10 cellular contexts compared by ENCODE assay signal in genomic region chr11:75767793-75768111, GRCh38. TPM values are rescaled to one million over a fixed set of nuclear protein-coding genes. Genes with fewer than 3 reads are reported as not detected.
DNase-seq lines count a peak whose midpoint lies in the region; ATAC-seq, FAIRE-seq and TF ChIP-seq lines count a peak whose summit lies in the region.
"Had no signal": no experiment of that assay in that cellular context is flagged by ENCODE, and none has a peak within 500 bp of the region (broad histone marks: within the 10 kb centered on the region; RNA-seq: fewer than 3 reads in every experiment).

No MANE protein-coding gene starts in this region.

- in situ Hi-C loops in K562 (cut with MboI), result no loop called here

- H3K4me2 ChIP-seq in K562 (ENCODE audit: insufficient read depth, low read length), result peak overlapping the region; percentile 74

- H3K4me3 ChIP-seq in K562 (peak overlapping the region; percentile 45; the same call in 1 of the 2 replicates), vagina (peak overlapping the region in 1 of 2 donors; percentile 49)

- H3K4me3 Mint-ChIP-seq in stimulated activated naive CD8-positive, alpha-beta T cell treated with anti-CD3 and anti-CD28 coated beads, Interleukin-15, Interleukin-2, amounts not matched to agents 100 ng/mL and 50 ng/mL, for 24 hours, result peak overlapping the region; percentile 70
- peak overlapping the region in 1 of 2 donors; percentile 83 for H3K4me3 Mint-ChIP-seq in stimulated activated naive CD8-positive, alpha-beta T cell treated with anti-CD3 and anti-CD28 coated beads, Interleukin-15, amount 100 ng/mL, for 72 hours
- H3K4me3 Mint-ChIP-seq in naive B cell, result peak overlapping the region; percentile 87 to 91 (median 89)

- no peak for ATAC-seq in stimulated activated naive CD8-positive, alpha-beta T cell treated with anti-CD3 and anti-CD28 coated beads, Interleukin-15, amount 100 ng/mL, for 72 hours
- ATAC-seq in K562, result no peak
- no peak for ATAC-seq in naive B cell (ENCODE audit: low read depth in 2 of 2)

- H3K9me3 ChIP-seq in K562 (replicated peaks; ENCODE audit: control insufficient read depth, insufficient read depth, low read depth, low read length) (no peaks in the 10 kb centered on the region), vagina (no peaks in the 10 kb centered on the region)
- H3K9me3 ChIP-seq: thyroid gland had no signal

- H4K20me1 ChIP-seq in K562 (replicated peaks; ENCODE audit: control insufficient read depth, insufficient read depth, low read length), result no peaks in the 10 kb centered on the region

- H2AFZ ChIP-seq in K562 (ENCODE audit: low read depth, low read length), result peak overlapping the region; percentile 98

- H3K9me1 ChIP-seq in K562 (ENCODE audit: control insufficient read depth, insufficient read depth, low read length), result no peaks in the 10 kb centered on the region

- no peaks in the 10 kb centered on the region for H3K36me3 Mint-ChIP-seq in stimulated activated naive CD8-positive, alpha-beta T cell treated with anti-CD3 and anti-CD28 coated beads, Interleukin-15, Interleukin-2, amounts not matched to agents 100 ng/mL and 50 ng/mL, for 24 hours (ENCODE audit: low read depth)
- no peaks in the 10 kb centered on the region for H3K36me3 Mint-ChIP-seq in naive B cell

- DNase-seq in stimulated activated naive CD8-positive, alpha-beta T cell treated with anti-CD3 and anti-CD28 coated beads, Interleukin-15, amount 100 ng/mL, for 72 hours, result no peak
- DNase-seq in K562 (ENCODE audit: extremely low read depth in 1 of 4, low spot score in 3 of 4), result no peak
- DNase-seq in naive B cell, result no peak
- DNase-seq in putamen (ENCODE audit: low spot score), result no peak
- no peak for DNase-seq in DMS153 treated with DMSO at 0.1 percent for 48 hours (lab: John Stamatoyannopoulos, UW; ENCODE audit: unreplicated experiment)
- no peak for DNase-seq in vagina (ENCODE audit: extremely low spot score in 2 of 2)
- DNase-seq in hippocampal formation (lab: John Stamatoyannopoulos, UW), result no peak
- DNase-seq: thyroid gland had no signal

- H3K9ac ChIP-seq in K562 (ENCODE audit: insufficient read depth in 1 of 2, low read depth in 2 of 2, low read length in 2 of 2), result 0 out of 4 replicates have a peak overlapping the region, but pooled peaks of 1 of the 2 experiments have one; percentile 63

- 17% methylated on average over 1 of the region's 1 CpG for WGBS in K562 (ENCODE audit: insufficient coverage, low coverage, missing lambda C conversion rate)

- no TSS peak for BruUV-seq in K562 (replicated peaks; lab: Mats Ljungman, UMichigan)

- H3K27me3 ChIP-seq in K562 (ENCODE audit: control insufficient read depth in 2 of 2, insufficient read depth in 2 of 2, low read length in 2 of 2) (peaks cover 7 to 10% of the 10 kb centered on the region in 2 experiments; a peak in 4 of 5 replicates), vagina (no peaks in the 10 kb centered on the region)
- H3K27me3 ChIP-seq: thyroid gland had no signal

- H3K4me1 Mint-ChIP-seq in stimulated activated naive CD8-positive, alpha-beta T cell treated with anti-CD3 and anti-CD28 coated beads, Interleukin-15, Interleukin-2, amounts not matched to agents 100 ng/mL and 50 ng/mL, for 24 hours (ENCODE audit: low read depth), result peaks cover 40% of the 10 kb centered on the region
- peaks cover 28% of the 10 kb centered on the region for H3K4me1 Mint-ChIP-seq in stimulated activated naive CD8-positive, alpha-beta T cell treated with anti-CD3 and anti-CD28 coated beads, Interleukin-15, amount 100 ng/mL, for 72 hours
- H3K4me1 Mint-ChIP-seq in naive B cell, result peaks cover 47 to 51% (median 47%) of the 10 kb centered on the region in 3 donors

- TF ChIP-seq RAD21 in K562 (CRISPR knock-in tag; conservative IDR thresholded peaks at IDR 0.05 in 1 of 2, IDR thresholded peaks at IDR 0.05 in 1 of 2), result peak in 1 of 2 experiments; percentile 32; a peak in 2 of 4 replicates

- TF ChIP-seq CTCF in K562 (IDR thresholded peaks at IDR 0.05 in 2 of 3, conservative IDR thresholded peaks at IDR 0.05 in 1 of 3; ENCODE audit: insufficient read depth in 2 of 3, low read depth in 1 of 3, low read length in 3 of 3) (no peak; a peak in 2 of 6 replicates), vagina (IDR thresholded peaks at IDR 0.05) (no peak)

- H3K79me2 ChIP-seq in K562 (ENCODE audit: control insufficient read depth, insufficient read depth, low read length), result no peaks in the 10 kb centered on the region

- H3K9me3 Mint-ChIP-seq in stimulated activated naive CD8-positive, alpha-beta T cell treated with anti-CD3 and anti-CD28 coated beads, Interleukin-15, Interleukin-2, amounts not matched to agents 100 ng/mL and 50 ng/mL, for 24 hours, result no peaks in the 10 kb centered on the region
- no peaks in the 10 kb centered on the region for H3K9me3 Mint-ChIP-seq in stimulated activated naive CD8-positive, alpha-beta T cell treated with anti-CD3 and anti-CD28 coated beads, Interleukin-15, amount 100 ng/mL, for 72 hours
- no peaks in the 10 kb centered on the region for H3K9me3 Mint-ChIP-seq in naive B cell

- H3K4me1 ChIP-seq in K562 (replicated peaks in 1 of 2; ENCODE audit: control insufficient read depth in 2 of 2, insufficient read depth in 2 of 2, low read length in 2 of 2) (peaks cover 20 to 30% of the 10 kb centered on the region in 2 experiments), vagina (peaks cover 21% of the 10 kb centered on the region)

- POLR2A ChIA-PET in K562 (lab: Yijun Ruan, JAX), result no interaction called here

- intact Hi-C loops in K562 (cut with micrococcal nuclease) (loop anchor here (1.0 kb wide), 2 partner anchors 44 to 220 kb away; no protein-coding TSS in a partner anchor), vagina (cut with DNase I) (no loop called here)

- H3K27ac ChIP-seq in K562 (ENCODE audit: extremely low read depth, low read depth, low read length), result peak overlapping the region; percentile 93
- no peak overlapping the region for H3K27ac ChIP-seq in vagina

- H3K36me3 ChIP-seq in K562 (ENCODE audit: control insufficient read depth, insufficient read depth, low read length) (no peaks in the 10 kb centered on the region), vagina (no peaks in the 10 kb centered on the region)
- H3K36me3 ChIP-seq: thyroid gland had no signal

- H3K27me3 Mint-ChIP-seq in stimulated activated naive CD8-positive, alpha-beta T cell treated with anti-CD3 and anti-CD28 coated beads, Interleukin-15, Interleukin-2, amounts not matched to agents 100 ng/mL and 50 ng/mL, for 24 hours, result peaks cover 24% of the 10 kb centered on the region
- H3K27me3 Mint-ChIP-seq in stimulated activated naive CD8-positive, alpha-beta T cell treated with anti-CD3 and anti-CD28 coated beads, Interleukin-15, amount 100 ng/mL, for 72 hours, result peaks cover 32% of the 10 kb centered on the region
- H3K27me3 Mint-ChIP-seq in naive B cell, result peaks cover 0 to 10% (median 0%) of the 10 kb centered on the region in 3 donors

- H3K27ac Mint-ChIP-seq in stimulated activated naive CD8-positive, alpha-beta T cell treated with anti-CD3 and anti-CD28 coated beads, Interleukin-15, Interleukin-2, amounts not matched to agents 100 ng/mL and 50 ng/mL, for 24 hours, result no peak overlapping the region
- H3K27ac Mint-ChIP-seq in stimulated activated naive CD8-positive, alpha-beta T cell treated with anti-CD3 and anti-CD28 coated beads, Interleukin-15, amount 100 ng/mL, for 72 hours, result peak overlapping the region in 1 of 2 donors; percentile 98
- peak overlapping the region; percentile 86 to 99 (median 94) for H3K27ac Mint-ChIP-seq in naive B cell

- CTCF ChIA-PET in K562 (lab: Yijun Ruan, JAX; ENCODE audit: low intra/inter-chr PET ratio), result interaction anchor here (0.6 to 2.4 kb wide), 3 partner anchors 45 to 62 kb away, joined by 6 to 10 read pairs (median 7); no protein-coding TSS in a partner anchor

- TF ChIP-seq POLR2A in K562 (conservative IDR thresholded peaks at IDR 0.05) (no peak), vagina (IDR thresholded peaks at IDR 0.05) (no peak)

- TF ChIP-seq EP300 in K562 (IDR thresholded peaks at IDR 0.05; ENCODE audit: low read length), result no peak

- no peak for FAIRE-seq in K562 (lab: Jason Lieb, UNC)

RNA-seq across cellular contexts. Expression of gene DGAT2, which starts 0.8 kb away (rescaled TPM):
- 1.3 and 3.1 TPM in 2 replicates for total RNA-seq in K562 (2011; cell fraction: chromatin; rRNA removed; ENCODE audit: low replicate concordance)
- 2.9 and 3.2 TPM in 2 replicates for total RNA-seq in K562 (2011; cell fraction: nucleolus; rRNA removed)
- total RNA-seq in K562 (2011; cell fraction: nucleoplasm; rRNA removed), result 4.6 and 4.7 TPM in 2 replicates
- total RNA-seq in K562 (2014; rRNA removed) (2.0 and 2.5 TPM in 2 replicates), K562 (2014; rRNA removed; fragmentation: Illumina TruSeq; extraction: Trizol) (1.6 and 2.2 TPM in 2 replicates), K562 (2015; rRNA removed; fragmentation: Illumina TruSeq; extraction: Trizol) (1.6 and 1.7 TPM in 2 replicates), K562 (2021) (2.2 TPM in 2 replicates), vagina (26.0 TPM)
- polyA plus RNA-seq in K562 (2011; rRNA removed) (1.8 TPM in 2 replicates), K562 (2014; fragmentation: Illumina TruSeq; extraction: Trizol) (2.3 and 2.4 TPM in 2 replicates), K562 (2014; fragmentation: Nextera tagmentation; extraction: Ambion mirVana) (under 1 TPM; 0.68 to 0.69 TPM), K562 (2014; rRNA removed) (2.2 and 2.8 TPM in 2 replicates), naive B cell (ENCODE audit: low read depth in 6 of 6) (10 to 100 TPM in 2 of 6 donors, 1 to 10 TPM in 4; 3.1 to 14.6 (median 7.6) TPM)
- polyA plus RNA-seq in K562 (2011; cell fraction: cytosol; rRNA removed), result 2.0 and 2.3 TPM in 2 replicates
- 1.1 and 1.6 TPM in 2 replicates for polyA plus RNA-seq in K562 (2011; cell fraction: nucleus; rRNA removed)
- 2.6 and 4.4 TPM in 2 replicates for polyA plus RNA-seq in K562 (2012)
- polyA minus RNA-seq in K562 (2011; rRNA and poly(A)+ RNA removed), result 1.6 and 2.0 TPM in 2 replicates
- polyA minus RNA-seq in K562 (2011; cell fraction: cytosol; rRNA and poly(A)+ RNA removed), result 0.55 and 2.0 TPM in 2 replicates
- 0.33 and 0.67 TPM in 2 replicates for polyA minus RNA-seq in K562 (2011; cell fraction: nucleus; rRNA and poly(A)+ RNA removed)

RNA-seq across cellular contexts. Expression of gene UVRAG, which starts 47.3 kb away (rescaled TPM):
- total RNA-seq in K562 (2011; cell fraction: chromatin; rRNA removed; ENCODE audit: low replicate concordance), result 37.0 and 117 TPM in 2 replicates
- total RNA-seq in K562 (2011; cell fraction: nucleolus; rRNA removed), result 12.7 and 16.6 TPM in 2 replicates
- 46.7 and 79.5 TPM in 2 replicates for total RNA-seq in K562 (2011; cell fraction: nucleoplasm; rRNA removed)
- total RNA-seq in K562 (2014; rRNA removed) (10.5 and 12.3 TPM in 2 replicates), K562 (2014; rRNA removed; fragmentation: Illumina TruSeq; extraction: Trizol) (17.6 and 21.0 TPM in 2 replicates), K562 (2015; rRNA removed; fragmentation: Illumina TruSeq; extraction: Trizol) (15.8 and 17.8 TPM in 2 replicates), K562 (2021) (16.0 TPM in 2 replicates), vagina (14.7 TPM)
- polyA plus RNA-seq in K562 (2011; rRNA removed) (10.2 and 12.4 TPM in 2 replicates), K562 (2014; fragmentation: Illumina TruSeq; extraction: Trizol) (11.0 and 13.8 TPM in 2 replicates), K562 (2014; fragmentation: Nextera tagmentation; extraction: Ambion mirVana) (1 to 10 TPM; 3.1 to 5.2 TPM), K562 (2014; rRNA removed) (9.2 and 9.4 TPM in 2 replicates), naive B cell (ENCODE audit: low read depth in 6 of 6) (10 to 100 TPM; 39.6 to 94.0 (median 70.8) TPM)
- 5.0 and 6.4 TPM in 2 replicates for polyA plus RNA-seq in K562 (2011; cell fraction: cytosol; rRNA removed)
- polyA plus RNA-seq in K562 (2011; cell fraction: nucleus; rRNA removed), result 10.7 and 13.0 TPM in 2 replicates
- polyA plus RNA-seq in K562 (2012), result 10.5 and 10.6 TPM in 2 replicates
- 32.2 and 40.2 TPM in 2 replicates for polyA minus RNA-seq in K562 (2011; rRNA and poly(A)+ RNA removed)
- 6.5 and 6.9 TPM in 2 replicates for polyA minus RNA-seq in K562 (2011; cell fraction: cytosol; rRNA and poly(A)+ RNA removed)
- 31.5 and 58.0 TPM in 2 replicates for polyA minus RNA-seq in K562 (2011; cell fraction: nucleus; rRNA and poly(A)+ RNA removed)

RNA-seq across cellular contexts. Expression of gene MOGAT2, which starts 50.1 kb away (rescaled TPM):
- total RNA-seq in K562 (2011; cell fraction: chromatin; rRNA removed; ENCODE audit: low replicate concordance), result not detected in 2 replicates
- total RNA-seq in K562 (2011; cell fraction: nucleolus; rRNA removed), result not detected in 2 replicates
- total RNA-seq in K562 (2011; cell fraction: nucleoplasm; rRNA removed), result not detected in 2 replicates
- total RNA-seq in K562 (2014; rRNA removed), result 0.09 TPM in 1 of 2 replicates, not detected in the other
- not detected in 2 replicates for total RNA-seq in K562 (2014; rRNA removed; fragmentation: Illumina TruSeq; extraction: Trizol)
- total RNA-seq in K562 (2015; rRNA removed; fragmentation: Illumina TruSeq; extraction: Trizol), result not detected in 2 replicates
- total RNA-seq in K562 (2021), result 0.09 TPM in 1 of 2 replicates, not detected in the other
- not detected in 2 replicates for polyA plus RNA-seq in K562 (2011; rRNA removed)
- not detected in 2 replicates for polyA plus RNA-seq in K562 (2011; cell fraction: cytosol; rRNA removed)
- not detected in 2 replicates for polyA plus RNA-seq in K562 (2011; cell fraction: nucleus; rRNA removed)
- polyA plus RNA-seq in K562 (2012), result not detected in 2 replicates
- polyA plus RNA-seq in K562 (2014; fragmentation: Illumina TruSeq; extraction: Trizol), result not detected in 2 replicates
- not detected for polyA plus RNA-seq in K562 (2014; fragmentation: Nextera tagmentation; extraction: Ambion mirVana)
- not detected in 2 replicates for polyA plus RNA-seq in K562 (2014; rRNA removed)
- polyA minus RNA-seq in K562 (2011; rRNA and poly(A)+ RNA removed), result not detected in 2 replicates
- not detected in 2 replicates for polyA minus RNA-seq in K562 (2011; cell fraction: cytosol; rRNA and poly(A)+ RNA removed)
- polyA minus RNA-seq in K562 (2011; cell fraction: nucleus; rRNA and poly(A)+ RNA removed), result not detected in 2 replicates
- not detected for polyA plus RNA-seq in naive B cell (ENCODE audit: low read depth in 6 of 6)
- not detected for total RNA-seq in vagina
- total RNA-seq: dermis microvascular lymphatic vessel endothelial cell had no signal
